8 cellular contexts compared by ENCODE assay signal in genomic region chr2:216371756-216372702, GRCh38. TPM values are rescaled to one million over a fixed set of nuclear protein-coding genes. Genes with fewer than 3 reads are reported as not detected.
DNase-seq lines count a peak whose midpoint lies in the region; ATAC-seq and TF ChIP-seq lines count a peak whose summit lies in the region.

MARCHF4 (minus strand) TSS chr2:216372483; CDS start chr2:216370260, 2,223 bp downstream.

- H3K27ac ChIP-seq in VCaP: peak within 1 kb of the TSS; percentile 64

- no peak for ATAC-seq in HG02885 (IDR thresholded peaks at IDR 0.05; ENCODE audit: poor library complexity, unreplicated experiment)

- peak; percentile 77 for DNase-seq in DMS79 treated with DMSO at 0.1 percent for 48 hours (lab: John Stamatoyannopoulos, UW)
- DNase-seq in NCI-H1105 (lab: John Stamatoyannopoulos, UW): peak; percentile 67
- DNase-seq in hypothalamus (lab: John Stamatoyannopoulos, UW): peak in 48 of 51 donors; percentile 1 to 77 (median 42)
- peak; percentile 93 for DNase-seq in retina
- DNase-seq in cerebellar nuclear complex (lab: John Stamatoyannopoulos, UW): no peak

- TF ChIP-seq CTCF in VCaP (conservative IDR thresholded peaks at IDR 0.05): no peak
- no peak for TF ChIP-seq CTCF in brain (conservative IDR thresholded peaks at IDR 0.05)

- peaks cover 0 to 9% (median 0%) of the 10 kb centered on the region in 5 experiments for H3K9me3 Mint-ChIP-seq in brain

- peaks cover 54% of the 10 kb centered on the region for H3K4me1 Mint-ChIP-seq in brain

- H3K36me3 Mint-ChIP-seq in brain: no peaks in the 10 kb centered on the region

- H3K27me3 Mint-ChIP-seq in brain: peaks cover 58% of the 10 kb centered on the region

- H3K27ac Mint-ChIP-seq in brain: peak within 1 kb of the TSS; percentile 37 to 94 (median 85)

- peak within 1 kb of the TSS; percentile 87 to 93 (median 87) for H3K4me3 Mint-ChIP-seq in brain

RNA-seq across cellular contexts. Expression of gene MARCHF4, which starts in this region (rescaled TPM):
- 41.1 TPM for polyA plus RNA-seq in brain (ENCODE audit: insufficient read depth, low read depth, low replicate concordance)

Comparison
In these comparisons a context has a peak if more than half of its experiments do, and no peak if none do; other contexts are left out.
1. DNase-seq: peak in DMS79 treated with DMSO at 0.1 percent for 48 hours (single experiment), NCI-H1105 (single experiment), hypothalamus (48 of 51) and retina (single experiment); none in cerebellar nuclear complex (0 of 2).